ENCODE assay signal across 2 cellular contexts in the genomic region with DNA sequence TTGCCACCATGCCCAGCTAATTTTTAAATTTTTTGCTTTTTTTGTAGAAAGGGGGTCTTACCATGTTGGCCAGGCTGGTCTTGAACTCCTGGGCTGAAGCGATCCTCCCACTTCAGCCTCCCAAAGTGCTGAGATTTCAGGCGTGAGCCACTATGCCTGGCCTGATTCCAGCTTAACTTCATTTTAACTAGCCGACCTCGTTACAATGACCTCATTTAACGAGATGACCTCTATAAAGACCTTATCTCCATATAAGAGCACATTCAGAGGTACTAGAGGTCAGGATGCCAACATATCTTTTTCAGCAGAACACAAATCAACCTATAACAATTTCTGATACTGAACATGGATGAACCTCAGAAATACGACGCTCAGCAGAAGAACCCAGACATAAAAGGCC.
TF ChIP-seq lines count a peak whose summit lies in the region.

No MANE protein-coding gene starts in this region.

TF ChIP-seq in HEK293, 187 proteins besides CTCF, POLR2A, EP300 and RAD21 (continued from another document):
- no peak for TF ChIP-seq ZNF776 (tag by site-specific recombination; IDR thresholded peaks at IDR 0.05; ENCODE audit: borderline replicate concordance)
- no peak for TF ChIP-seq IKZF3 (tag by site-specific recombination; IDR thresholded peaks at IDR 0.05)
- TF ChIP-seq, protein P1, sequence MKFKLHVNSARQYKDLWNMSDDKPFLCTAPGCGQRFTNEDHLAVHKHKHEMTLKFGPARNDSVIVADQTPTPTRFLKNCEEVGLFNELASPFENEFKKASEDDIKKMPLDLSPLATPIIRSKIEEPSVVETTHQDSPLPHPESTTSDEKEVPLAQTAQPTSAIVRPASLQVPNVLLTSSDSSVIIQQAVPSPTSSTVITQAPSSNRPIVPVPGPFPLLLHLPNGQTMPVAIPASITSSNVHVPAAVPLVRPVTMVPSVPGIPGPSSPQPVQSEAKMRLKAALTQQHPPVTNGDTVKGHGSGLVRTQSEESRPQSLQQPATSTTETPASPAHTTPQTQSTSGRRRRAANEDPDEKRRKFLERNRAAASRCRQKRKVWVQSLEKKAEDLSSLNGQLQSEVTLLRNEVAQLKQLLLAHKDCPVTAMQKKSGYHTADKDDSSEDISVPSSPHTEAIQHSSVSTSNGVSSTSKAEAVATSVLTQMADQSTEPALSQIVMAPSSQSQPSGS (tag by site-specific recombination; IDR thresholded peaks at IDR 0.05; ENCODE audit: low read depth), result peak; percentile 59
- 0 out of 2 replicates have a peak, but pooled peaks have one; percentile 29 for TF ChIP-seq ZEB2 (tag by site-specific recombination; IDR thresholded peaks at IDR 0.05)
- 0 out of 2 replicates have a peak, but pooled peaks have one; percentile 34 for TF ChIP-seq GFI1B (tag by site-specific recombination; IDR thresholded peaks at IDR 0.05)
- TF ChIP-seq SP7 (tag by site-specific recombination; IDR thresholded peaks at IDR 0.05), result peak; percentile 24; the same call in 1 of the 2 replicates
- peak; percentile 26; the same call in 1 of the 2 replicates for TF ChIP-seq FEZF1 (tag by site-specific recombination; IDR thresholded peaks at IDR 0.05)
- TF ChIP-seq PRDM6 (tag by site-specific recombination; IDR thresholded peaks at IDR 0.05), result no peak
- no peak for TF ChIP-seq YY1 (tag by site-specific recombination; IDR thresholded peaks at IDR 0.05)

TF ChIP-seq in SK-N-SH treated with all-trans-retinoic acid at 6 μM for 48 hours, 23 proteins besides CTCF, POLR2A, EP300 and RAD21 (continued from another document):
- TF ChIP-seq, protein P2, sequence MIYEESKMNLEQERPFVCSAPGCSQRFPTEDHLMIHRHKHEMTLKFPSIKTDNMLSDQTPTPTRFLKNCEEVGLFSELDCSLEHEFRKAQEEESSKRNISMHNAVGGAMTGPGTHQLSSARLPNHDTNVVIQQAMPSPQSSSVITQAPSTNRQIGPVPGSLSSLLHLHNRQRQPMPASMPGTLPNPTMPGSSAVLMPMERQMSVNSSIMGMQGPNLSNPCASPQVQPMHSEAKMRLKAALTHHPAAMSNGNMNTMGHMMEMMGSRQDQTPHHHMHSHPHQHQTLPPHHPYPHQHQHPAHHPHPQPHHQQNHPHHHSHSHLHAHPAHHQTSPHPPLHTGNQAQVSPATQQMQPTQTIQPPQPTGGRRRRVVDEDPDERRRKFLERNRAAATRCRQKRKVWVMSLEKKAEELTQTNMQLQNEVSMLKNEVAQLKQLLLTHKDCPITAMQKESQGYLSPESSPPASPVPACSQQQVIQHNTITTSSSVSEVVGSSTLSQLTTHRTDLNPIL (CRISPR knock-in tag; IDR thresholded peaks at IDR 0.05; ENCODE audit: low read depth), result no peak
